ENCODE assay signal across 23 cellular contexts in the genomic region with DNA sequence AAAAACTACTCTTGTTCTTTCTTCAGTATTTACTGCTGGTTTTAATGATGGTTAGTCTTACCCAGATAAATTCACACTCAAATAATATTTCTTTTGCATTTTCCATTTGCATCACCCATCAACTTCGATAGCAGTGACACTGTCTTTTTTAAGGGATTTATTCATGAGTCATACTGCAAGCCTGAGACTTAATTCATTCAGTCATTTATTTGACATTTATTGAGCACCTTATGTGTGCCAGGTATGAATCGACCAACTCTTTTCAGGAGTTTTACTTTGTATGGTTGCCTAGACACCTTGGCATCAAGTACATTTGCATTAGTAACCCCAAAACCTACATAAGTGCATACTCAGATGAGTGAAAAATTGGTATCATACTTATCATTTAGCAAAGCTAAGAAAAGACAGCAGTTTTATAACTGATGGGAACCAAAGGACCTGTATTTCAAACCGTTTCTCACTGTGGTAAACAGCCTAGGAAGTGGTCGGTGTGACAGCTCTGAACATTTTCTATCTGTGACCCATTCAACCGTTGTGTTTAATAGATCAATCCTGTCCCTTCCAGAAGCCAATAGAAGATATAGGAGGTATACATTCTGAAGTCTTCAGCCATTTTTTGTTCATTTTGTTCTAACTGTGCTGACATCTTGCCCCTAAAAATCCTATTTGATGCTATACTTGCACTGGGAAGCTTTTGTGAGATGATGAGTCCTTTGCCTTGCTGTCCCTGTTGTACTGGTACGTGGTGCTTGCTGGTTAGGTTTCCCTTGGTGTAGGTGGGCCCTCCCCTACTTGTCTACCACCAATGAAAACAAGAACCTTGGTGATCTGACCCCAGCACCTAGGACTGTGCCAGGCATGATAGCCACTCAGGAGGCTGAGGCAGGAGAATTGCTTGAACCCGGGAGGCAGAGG.
DNase-seq lines count a peak whose midpoint lies in the region; ATAC-seq and TF ChIP-seq lines count a peak whose summit lies in the region.
"Had no signal": no experiment of that assay in that cellular context is flagged by ENCODE, and none has a peak within 500 bp of the region (broad histone marks: within the 10 kb centered on the region; RNA-seq: fewer than 3 reads in every experiment).

No MANE protein-coding gene starts in this region.

- peaks cover 7% of the 10 kb centered on the region for H3K9me1 ChIP-seq in IMR-90 (ENCODE audit: insufficient read depth, low read length)

- H4K5ac ChIP-seq in IMR-90 (ENCODE audit: low read depth, low read length): no peak overlapping the region

- TF ChIP-seq EP300 in transverse colon (IDR thresholded peaks at IDR 0.05; ENCODE audit: low read depth): no peak

- TF ChIP-seq RAD21 in IMR-90 (IDR thresholded peaks at IDR 0.05; ENCODE audit: low read length): no peak

- CTCF ChIA-PET in IMR-90 (lab: Yijun Ruan, JAX) (no interaction called here), mammary epithelial cell (lab: Charles Lee; ENCODE audit: low non-redundant PET) (no interaction called here)

- H4K91ac ChIP-seq in IMR-90 (ENCODE audit: insufficient read depth, low read depth, low read length): peak overlapping the region; percentile 81

- peak overlapping the region; percentile 90 for H3K4ac ChIP-seq in IMR-90 (ENCODE audit: low read depth, low read length)

- ATAC-seq in IMR-90 (ENCODE audit: low read depth): no peak
- ATAC-seq in HG02623 (IDR thresholded peaks at IDR 0.05; ENCODE audit: unreplicated experiment): no peak
- no peak for ATAC-seq in GM21381 (IDR thresholded peaks at IDR 0.05; ENCODE audit: unreplicated experiment)
- ATAC-seq: stimulated activated naive B cell treated with anti-CD40 and anti-IgM and Interleukin-4, amounts not matched to agents 10 μg/mL and 1 μg/mL and 100 μg/mL, for 72 hours had no signal

- H2BK120ac ChIP-seq in IMR-90 (ENCODE audit: low read depth, low read length): peak overlapping the region; percentile 82

- H2AFZ ChIP-seq in IMR-90 (replicated peaks; ENCODE audit: low read length, poor library complexity): peak overlapping the region; percentile 59
- H2AFZ ChIP-seq in mammary epithelial cell (ENCODE audit: low read depth, low read length): no peak overlapping the region

- POLR2A ChIA-PET in IMR-90 (lab: Charles Lee; ENCODE audit: unreplicated experiment): interaction anchor here (0.6 kb wide), 1 partner anchor 64 kb away, joined by 4 read pairs; no protein-coding TSS in a partner anchor

- TF ChIP-seq POLR2A in IMR-90 (IDR thresholded peaks at IDR 0.05; ENCODE audit: low read depth, low read length) (no peak), transverse colon (IDR thresholded peaks at IDR 0.05) (no peak)

- H3K27ac Mint-ChIP-seq in type B pancreatic cell: peak overlapping the region; percentile 37
- H3K27ac Mint-ChIP-seq: CD4-positive, alpha-beta memory T cell; stimulated activated naive B cell treated with anti-CD40 and anti-IgM and Interleukin-4, amounts not matched to agents 10 μg/mL and 1 μg/mL and 100 μg/mL, for 72 hours had no signal

- H3K27ac ChIP-seq in IMR-90 (ENCODE audit: insufficient read depth, low read length) (no peak overlapping the region; the same call in 1 of the 2 replicates), mammary epithelial cell (ENCODE audit: insufficient read depth, low read depth, low read length) (peak overlapping the region; percentile 19), mesodermal cell (ENCODE audit: low read depth, low read length, severe bottlenecking) (peak overlapping the region; percentile 37), transverse colon (no peak overlapping the region)
- H3K27ac ChIP-seq: cardiac muscle cell, Peyer's patch, suprapubic skin had no signal

- H2AK5ac ChIP-seq in IMR-90 (ENCODE audit: low read depth, low read length): peak overlapping the region; percentile 86

- H3K18ac ChIP-seq in IMR-90 (ENCODE audit: low read depth, low read length): peak overlapping the region; percentile 16; the same call in 1 of the 2 replicates

- H3K27me3 ChIP-seq in IMR-90 (ENCODE audit: control insufficient read depth, insufficient read depth, low read length): no peaks in the 10 kb centered on the region
- no peaks in the 10 kb centered on the region for H3K27me3 ChIP-seq in mammary epithelial cell (ENCODE audit: insufficient read depth, low read length)
- no peaks in the 10 kb centered on the region for H3K27me3 ChIP-seq in transverse colon
- H3K27me3 ChIP-seq: adrenal gland, cardiac muscle cell, Peyer's patch, suprapubic skin had no signal

- in situ Hi-C loops in IMR-90 (cut with MboI; ENCODE audit: low sequenced_read_pairs) (no loop called here), mammary epithelial cell (cut with MboI; ENCODE audit: low sequenced_read_pairs in 2 of 2) (no loop called here), transverse colon (cut with MboI; ENCODE audit: low pct_ligation_motif_present in 1 of 4, low pct_unique_long_range_greater_than_20kb in 1 of 4, low sequenced_read_pairs in 3 of 4) (no loop called here)

- no peaks in the 10 kb centered on the region; the same call in 1 of the 2 replicates for H3K36me3 ChIP-seq in IMR-90 (ENCODE audit: control insufficient read depth, insufficient read depth, low read length)
- no peaks in the 10 kb centered on the region for H3K36me3 ChIP-seq in mammary epithelial cell (ENCODE audit: insufficient read depth, low read length)
- no peaks in the 10 kb centered on the region for H3K36me3 ChIP-seq in mesodermal cell (ENCODE audit: control insufficient read depth, insufficient read depth, low read length)
- no peaks in the 10 kb centered on the region for H3K36me3 ChIP-seq in transverse colon
- H3K36me3 ChIP-seq: adrenal gland, cardiac muscle cell, Peyer's patch, suprapubic skin had no signal

- H3K4me1 ChIP-seq in IMR-90 (ENCODE audit: control insufficient read depth, insufficient read depth, low read length): peaks cover 6% of the 10 kb centered on the region
- peaks cover 37% of the 10 kb centered on the region for H3K4me1 ChIP-seq in mammary epithelial cell (ENCODE audit: insufficient read depth, low read length)
- peaks cover 27% of the 10 kb centered on the region for H3K4me1 ChIP-seq in mesodermal cell (ENCODE audit: control insufficient read depth, insufficient read depth, low read length, poor library complexity, severe bottlenecking)
- H3K4me1 ChIP-seq in transverse colon: no peaks in the 10 kb centered on the region
- H3K4me1 ChIP-seq: Peyer's patch, suprapubic skin had no signal

- H3K9me3 Mint-ChIP-seq in type B pancreatic cell: no peaks in the 10 kb centered on the region
- H3K9me3 Mint-ChIP-seq: stimulated activated naive B cell treated with anti-CD40 and anti-IgM and Interleukin-4, amounts not matched to agents 10 μg/mL and 1 μg/mL and 100 μg/mL, for 72 hours had no signal

- H2AK9ac ChIP-seq in IMR-90 (replicated peaks; ENCODE audit: low read depth, low read length, poor library complexity): no peak overlapping the region

- H3K36me3 Mint-ChIP-seq in type B pancreatic cell: no peaks in the 10 kb centered on the region
- H3K36me3 Mint-ChIP-seq: stimulated activated naive B cell treated with anti-CD40 and anti-IgM and Interleukin-4, amounts not matched to agents 10 μg/mL and 1 μg/mL and 100 μg/mL, for 72 hours had no signal

- H3K27me3 Mint-ChIP-seq in type B pancreatic cell: no peaks in the 10 kb centered on the region
- H3K27me3 Mint-ChIP-seq: CD4-positive, alpha-beta memory T cell; stimulated activated naive B cell treated with anti-CD40 and anti-IgM and Interleukin-4, amounts not matched to agents 10 μg/mL and 1 μg/mL and 100 μg/mL, for 72 hours had no signal

- dilution Hi-C loops in IMR-90 (cut with HindIII; ENCODE audit: low sequenced_read_pairs, unreplicated experiment) (no loop called here), mammary epithelial cell (cut with HindIII; ENCODE audit: low sequenced_read_pairs) (no loop called here)

- H3K4me2 ChIP-seq in IMR-90 (ENCODE audit: low read depth, low read length) (no peak overlapping the region), mammary epithelial cell (ENCODE audit: insufficient read depth, low read depth, low read length) (no peak overlapping the region)

- H3K9ac ChIP-seq in IMR-90 (ENCODE audit: low read depth, low read length) (no peak overlapping the region), mammary epithelial cell (ENCODE audit: insufficient read depth, low read length) (no peak overlapping the region)

- peak overlapping the region; percentile 73; the same call in 1 of the 2 replicates for H3K23ac ChIP-seq in IMR-90 (ENCODE audit: low read depth, low read length)

- H2BK5ac ChIP-seq in IMR-90 (ENCODE audit: low read depth, low read length, poor library complexity, severe bottlenecking): peak overlapping the region; percentile 32

- peaks cover 15% of the 10 kb centered on the region for H3K4me1 Mint-ChIP-seq in type B pancreatic cell (ENCODE audit: unreplicated experiment)
- H3K4me1 Mint-ChIP-seq: stimulated activated naive B cell treated with anti-CD40 and anti-IgM and Interleukin-4, amounts not matched to agents 10 μg/mL and 1 μg/mL and 100 μg/mL, for 72 hours had no signal

- no peaks in the 10 kb centered on the region for H3K79me2 ChIP-seq in mammary epithelial cell (ENCODE audit: insufficient read depth, low read length)

- H3K9me3 ChIP-seq in IMR-90 (ENCODE audit: control insufficient read depth, insufficient read depth, low read length) (no peaks in the 10 kb centered on the region), mammary epithelial cell (replicated peaks; ENCODE audit: insufficient read depth, low read length) (no peaks in the 10 kb centered on the region), mesodermal cell (ENCODE audit: control insufficient read depth, low read length) (no peaks in the 10 kb centered on the region), transverse colon (no peaks in the 10 kb centered on the region)
- H3K9me3 ChIP-seq: adrenal gland, Peyer's patch, suprapubic skin had no signal

- WGBS in IMR-90 (ENCODE audit: extremely low coverage in 2 of 2, insufficient read length in 1 of 2), 2 experiments: 13% methylated on average over 1 of the region's 7 CpGs; no CpG with 5 or more reads in 1 of the 2 experiments
- 71% methylated on average over 7 of the region's 7 CpGs for WGBS in mammary epithelial cell (ENCODE audit: low coverage, missing lambda C conversion rate)
- WGBS in mesodermal cell (ENCODE audit: insufficient coverage in 2 of 2), 2 experiments: 67 to 68% methylated on average over 3 to 5 of the region's 7 CpGs
- WGBS in transverse colon (ENCODE audit: low coverage in 1 of 2), 2 donors: 61 to 62% methylated on average over 5 to 7 of the region's 7 CpGs

- TF ChIP-seq CTCF in IMR-90 (conservative IDR thresholded peaks at IDR 0.05; ENCODE audit: low read depth, low read length): no peak
- TF ChIP-seq CTCF in mammary epithelial cell (conservative IDR thresholded peaks at IDR 0.05 in 1 of 2, IDR thresholded peaks at IDR 0.05 in 1 of 2; ENCODE audit: extremely low read depth in 1 of 2, insufficient read depth in 1 of 2, low read depth in 1 of 2, low read length in 2 of 2): no peak
- no peak for TF ChIP-seq CTCF in type B pancreatic cell (conservative IDR thresholded peaks at IDR 0.05)
- TF ChIP-seq CTCF in transverse colon (IDR thresholded peaks at IDR 0.05): no peak

- no TSS peak for BruUV-seq in IMR-90 (replicated peaks; lab: Mats Ljungman, UMichigan)
- no TSS peak for BruUV-seq in mammary epithelial cell (replicated peaks; lab: Mats Ljungman, UMichigan)

- H2BK15ac ChIP-seq in IMR-90 (ENCODE audit: low read depth, low read length): peak overlapping the region; percentile 88

- no peak overlapping the region for H3K4me3 Mint-ChIP-seq in type B pancreatic cell
- H3K4me3 Mint-ChIP-seq: CD4-positive, alpha-beta memory T cell; stimulated activated naive B cell treated with anti-CD40 and anti-IgM and Interleukin-4, amounts not matched to agents 10 μg/mL and 1 μg/mL and 100 μg/mL, for 72 hours had no signal

- H3K4me3 ChIP-seq in IMR-90 (ENCODE audit: insufficient read depth, low read depth, low read length) (no peak overlapping the region), mammary epithelial cell (replicated peaks in 1 of 3; ENCODE audit: insufficient read depth in 1 of 3, low read depth in 2 of 3, low read length in 3 of 3) (no peak overlapping the region), mesodermal cell (ENCODE audit: extremely low read depth, insufficient read depth, low read length, poor library complexity, severe bottlenecking) (no peak overlapping the region), transverse colon (no peak overlapping the region)
- H3K4me3 ChIP-seq: adrenal gland, cardiac muscle cell, Peyer's patch, suprapubic skin had no signal

- H4K20me1 ChIP-seq in IMR-90 (ENCODE audit: insufficient read depth, low read length) (no peaks in the 10 kb centered on the region), mammary epithelial cell (ENCODE audit: insufficient read depth, low read length) (no peaks in the 10 kb centered on the region)

- H4K8ac ChIP-seq in IMR-90 (ENCODE audit: low read depth in 2 of 2, low read length in 2 of 2): peak overlapping the region; percentile 43 to 78; a peak in 3 of 4 replicates

- H3K14ac ChIP-seq in IMR-90 (replicated peaks; ENCODE audit: low read depth, low read length): peak overlapping the region; percentile 89

- 0 out of 2 replicates have a peak overlapping the region, but pooled peaks have one; percentile 4 for H3K56ac ChIP-seq in IMR-90 (ENCODE audit: extremely low read depth, insufficient read depth, low read length)

- H2BK20ac ChIP-seq in IMR-90 (ENCODE audit: low read depth, low read length): peak overlapping the region; percentile 86

- DNase-seq in IMR-90 (no peak), mammary epithelial cell (no peak), type B pancreatic cell (ENCODE audit: extremely low spot score, unreplicated experiment) (no peak), transverse colon (no peak)
- DNase-seq: activated CD4-positive, alpha-beta T cell treated with anti-CD3 and anti-CD28 coated beads for 4 hours; activated naive CD4-positive, alpha-beta T cell; activated T-cell treated with anti-CD3 and anti-CD28 coated beads, Interleukin-2, amount 50 U/mL, for 48 hours; CD4-positive, alpha-beta memory T cell; dermis blood vessel endothelial cell; glutamatergic neuron; MV-4-11; NCI-H510A treated with DMSO at 0.1 percent for 48 hours; nucleus accumbens; Peyer's patch; retina; stimulated activated CD4-positive, alpha-beta T cell treated with anti-CD3 and anti-CD28 coated beads, Interleukin-4, amount 100 ng/mL, for 1 hour; stimulated activated naive B cell treated with anti-CD40 and anti-IgM and Interleukin-4, amounts not matched to agents 10 μg/mL and 1 μg/mL and 100 μg/mL, for 72 hours had no signal

- intact Hi-C loops in IMR-90 (cut with micrococcal nuclease): loop anchor here (10.0 kb wide), 1 partner anchor 550 kb away; no protein-coding TSS in a partner anchor
- intact Hi-C loops in mammary epithelial cell (cut with micrococcal nuclease): loop anchor here (1.0 kb wide), 1 partner anchor 8 kb away; no protein-coding TSS in a partner anchor
- intact Hi-C loops in transverse colon (cut with DNase I; ENCODE audit: low total_unique reads): no loop called here

- H3K79me1 ChIP-seq in IMR-90 (ENCODE audit: low read depth in 1 of 2, low read length in 2 of 2): no peaks in the 10 kb centered on the region

Comparison
In these comparisons a context has a peak if more than half of its experiments do, and no peak if none do; other contexts are left out.
1. H3K27ac ChIP-seq: peak in mammary epithelial cell (single experiment) and mesodermal cell (single experiment); none in IMR-90 (single experiment) and transverse colon (0 of 4).